ENCODE assay signal across 2 cellular contexts in genomic region chr2:237092506-237092905, GRCh38.
TF ChIP-seq lines count a peak whose summit lies in the region.

No MANE protein-coding gene starts in this region.

TF ChIP-seq in IMR-90, 13 proteins besides CTCF, POLR2A, EP300 and RAD21:
- TF ChIP-seq MXI1 (IDR thresholded peaks at IDR 0.05; ENCODE audit: borderline replicate concordance, low read depth, low read length) (no peak), SMC3 (IDR thresholded peaks at IDR 0.05; ENCODE audit: low read depth, low read length) (no peak), CHD1 (IDR thresholded peaks at IDR 0.05; ENCODE audit: low read depth, low read length) (no peak), FOS (IDR thresholded peaks at IDR 0.05; ENCODE audit: low read depth, low read length) (no peak), NFE2L2 (IDR thresholded peaks at IDR 0.05; ENCODE audit: low read depth, low read length) (no peak), CEBPB (IDR thresholded peaks at IDR 0.05; ENCODE audit: low read depth, low read length) (no peak), ELK1 (IDR thresholded peaks at IDR 0.05; ENCODE audit: borderline replicate concordance, low read depth, low read length) (no peak), RFX5 (IDR thresholded peaks at IDR 0.05; ENCODE audit: low read depth, low read length) (no peak), RCOR1 (IDR thresholded peaks at IDR 0.05; ENCODE audit: insufficient replicate concordance, low read length) (no peak), MAFK (IDR thresholded peaks at IDR 0.05; ENCODE audit: low read depth, low read length) (no peak), MAZ (IDR thresholded peaks at IDR 0.05; ENCODE audit: borderline replicate concordance, low read depth, low read length) (no peak), BHLHE40 (IDR thresholded peaks at IDR 0.05; ENCODE audit: low read depth, low read length) (no peak), USF2 (IDR thresholded peaks at IDR 0.05; ENCODE audit: low read depth, low read length) (no peak)

TF ChIP-seq in SK-N-SH, 30 proteins besides CTCF, POLR2A, EP300 and RAD21:
- TF ChIP-seq MXI1 (IDR thresholded peaks at IDR 0.05; ENCODE audit: low read depth, low read length) (no peak), SIN3A (IDR thresholded peaks at IDR 0.05; ENCODE audit: borderline replicate concordance, low read depth, low read length) (no peak), REST (IDR thresholded peaks at IDR 0.05; ENCODE audit: low read depth, low read length) (no peak), TEAD4 (IDR thresholded peaks at IDR 0.05; ENCODE audit: borderline replicate concordance, insufficient read depth) (no peak), FOXM1 (IDR thresholded peaks at IDR 0.05; ENCODE audit: low read depth) (no peak), SMC3 (IDR thresholded peaks at IDR 0.05; ENCODE audit: low read depth, low read length) (no peak), NFIC (IDR thresholded peaks at IDR 0.05; ENCODE audit: borderline replicate concordance) (no peak), POLR2AphosphoS5 (IDR thresholded peaks at IDR 0.05; ENCODE audit: low read depth, low read length) (no peak), FOXJ3 (CRISPR knock-in tag; IDR thresholded peaks at IDR 0.05) (no peak), EZH2phosphoT487 (IDR thresholded peaks at IDR 0.05; ENCODE audit: borderline replicate concordance, low read depth) (no peak), RCOR1 (IDR thresholded peaks at IDR 0.05; ENCODE audit: low read length) (no peak), JUND (IDR thresholded peaks at IDR 0.05) (no peak)
- TF ChIP-seq, protein P1, sequence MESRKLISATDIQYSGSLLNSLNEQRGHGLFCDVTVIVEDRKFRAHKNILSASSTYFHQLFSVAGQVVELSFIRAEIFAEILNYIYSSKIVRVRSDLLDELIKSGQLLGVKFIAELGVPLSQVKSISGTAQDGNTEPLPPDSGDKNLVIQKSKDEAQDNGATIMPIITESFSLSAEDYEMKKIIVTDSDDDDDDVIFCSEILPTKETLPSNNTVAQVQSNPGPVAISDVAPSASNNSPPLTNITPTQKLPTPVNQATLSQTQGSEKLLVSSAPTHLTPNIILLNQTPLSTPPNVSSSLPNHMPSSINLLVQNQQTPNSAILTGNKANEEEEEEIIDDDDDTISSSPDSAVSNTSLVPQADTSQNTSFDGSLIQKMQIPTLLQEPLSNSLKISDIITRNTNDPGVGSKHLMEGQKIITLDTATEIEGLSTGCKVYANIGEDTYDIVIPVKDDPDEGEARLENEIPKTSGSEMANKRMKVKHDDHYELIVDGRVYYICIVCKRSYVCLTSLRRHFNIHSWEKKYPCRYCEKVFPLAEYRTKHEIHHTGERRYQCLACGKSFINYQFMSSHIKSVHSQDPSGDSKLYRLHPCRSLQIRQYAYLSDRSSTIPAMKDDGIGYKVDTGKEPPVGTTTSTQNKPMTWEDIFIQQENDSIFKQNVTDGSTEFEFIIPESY (IDR thresholded peaks at IDR 0.05; ENCODE audit: borderline replicate concordance, low read depth): no peak
- TF ChIP-seq, protein P2, sequence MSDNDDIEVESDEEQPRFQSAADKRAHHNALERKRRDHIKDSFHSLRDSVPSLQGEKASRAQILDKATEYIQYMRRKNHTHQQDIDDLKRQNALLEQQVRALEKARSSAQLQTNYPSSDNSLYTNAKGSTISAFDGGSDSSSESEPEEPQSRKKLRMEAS (IDR thresholded peaks at IDR 0.05; ENCODE audit: low read depth): no peak
- TF ChIP-seq, protein P3, sequence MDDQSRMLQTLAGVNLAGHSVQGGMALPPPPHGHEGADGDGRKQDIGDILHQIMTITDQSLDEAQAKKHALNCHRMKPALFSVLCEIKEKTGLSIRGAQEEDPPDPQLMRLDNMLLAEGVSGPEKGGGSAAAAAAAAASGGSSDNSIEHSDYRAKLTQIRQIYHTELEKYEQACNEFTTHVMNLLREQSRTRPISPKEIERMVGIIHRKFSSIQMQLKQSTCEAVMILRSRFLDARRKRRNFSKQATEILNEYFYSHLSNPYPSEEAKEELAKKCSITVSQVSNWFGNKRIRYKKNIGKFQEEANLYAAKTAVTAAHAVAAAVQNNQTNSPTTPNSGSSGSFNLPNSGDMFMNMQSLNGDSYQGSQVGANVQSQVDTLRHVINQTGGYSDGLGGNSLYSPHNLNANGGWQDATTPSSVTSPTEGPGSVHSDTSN (IDR thresholded peaks at IDR 0.05): no peak
